Comparison of ENCODE assay signal across 8 cellular contexts in the genomic region with DNA sequence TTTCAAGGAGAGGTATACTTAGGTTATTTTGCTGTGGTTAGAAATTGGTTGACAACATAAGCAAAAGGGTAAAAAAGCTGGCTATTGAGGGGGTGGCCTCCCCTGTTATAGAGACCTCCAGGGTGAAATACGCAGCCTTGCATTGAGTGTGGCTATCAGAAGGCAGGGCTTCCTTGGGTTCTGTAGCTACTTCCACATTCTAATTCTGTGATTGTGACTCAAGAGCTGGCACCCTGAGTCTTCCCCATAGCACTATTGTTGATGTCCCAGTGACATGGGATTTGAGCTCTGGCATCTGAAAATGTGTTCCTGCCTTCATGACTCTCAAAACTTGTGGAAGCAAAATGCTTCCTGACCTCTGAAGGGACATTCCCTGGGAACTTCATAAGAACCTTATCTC. TPM values are rescaled to one million over a fixed set of nuclear protein-coding genes. Genes with fewer than 3 reads are reported as not detected.
DNase-seq lines count a peak whose midpoint lies in the region; ATAC-seq and TF ChIP-seq lines count a peak whose summit lies in the region.
"Not testable (repeated sequence)": the region's sequence is repeated elsewhere in the genome, so short reads cannot be mapped to it uniquely, and the experiment has no call there.
"Had no signal": no experiment of that assay in that cellular context is flagged by ENCODE, and none has a peak within 500 bp of the region (broad histone marks: within the 10 kb centered on the region; RNA-seq: fewer than 3 reads in every experiment).

No MANE protein-coding gene starts in this region.

- CTCF ChIA-PET in naive thymus-derived CD4-positive, alpha-beta T cell (lab: Charles Lee), result not testable (repeated sequence)

- not testable (repeated sequence) for H3K27ac ChIP-seq in left lung; lower lobe of right lung; naive thymus-derived CD4-positive, alpha-beta T cell (ENCODE audit: low read depth, low read length); upper lobe of right lung

- not testable (repeated sequence) for H3K27me3 Mint-ChIP-seq in naive thymus-derived CD4-positive, alpha-beta T cell

- not testable (repeated sequence) for H3K4me3 ChIP-seq in left lung; lower lobe of right lung; naive thymus-derived CD4-positive, alpha-beta T cell (ENCODE audit: low read length); upper lobe of right lung

- not testable (repeated sequence) for H3K27me3 ChIP-seq in left lung; lower lobe of right lung (ENCODE audit: low read depth); naive thymus-derived CD4-positive, alpha-beta T cell (ENCODE audit: control insufficient read depth in 2 of 2, insufficient read depth in 2 of 2, low read length in 2 of 2); upper lobe of right lung

- not testable (repeated sequence) for H3K4me1 ChIP-seq in left lung; lower lobe of right lung; naive thymus-derived CD4-positive, alpha-beta T cell (ENCODE audit: control insufficient read depth in 2 of 2, insufficient read depth in 2 of 2, low read length in 2 of 2); upper lobe of right lung

- not testable (repeated sequence) for H3K9me3 Mint-ChIP-seq in naive thymus-derived CD4-positive, alpha-beta T cell

- not testable (repeated sequence) for DNase-seq in left ventricle myocardium superior; left lung; lower lobe of right lung; naive thymus-derived CD4-positive, alpha-beta T cell; upper lobe of right lung

- not testable (repeated sequence) for H3K27ac Mint-ChIP-seq in naive thymus-derived CD4-positive, alpha-beta T cell

- not testable (repeated sequence) for TF ChIP-seq CTCF in left lung (IDR thresholded peaks at IDR 0.05); lower lobe of right lung (IDR thresholded peaks at IDR 0.05); upper lobe of right lung (IDR thresholded peaks at IDR 0.05)

- POLR2A ChIA-PET in naive thymus-derived CD4-positive, alpha-beta T cell (lab: Charles Lee), result not testable (repeated sequence)

- H3K4me3 Mint-ChIP-seq in naive thymus-derived CD4-positive, alpha-beta T cell, result not testable (repeated sequence)

- H3K36me3 Mint-ChIP-seq in naive thymus-derived CD4-positive, alpha-beta T cell, result not testable (repeated sequence)

- H3K36me3 ChIP-seq in left lung; lower lobe of right lung; naive thymus-derived CD4-positive, alpha-beta T cell (ENCODE audit: control insufficient read depth in 2 of 3, insufficient read depth in 3 of 3, low read length in 3 of 3); upper lobe of right lung: not testable (repeated sequence)

- not testable (repeated sequence) for H3K4me1 Mint-ChIP-seq in naive thymus-derived CD4-positive, alpha-beta T cell

- intact Hi-C loops in left ventricle myocardium superior (cut with micrococcal nuclease); left lung (cut with DNase I); lower lobe of right lung (cut with DNase I); naive thymus-derived CD4-positive, alpha-beta T cell (cut with micrococcal nuclease); upper lobe of right lung (cut with DNase I): not testable (repeated sequence)

- H3K9me3 ChIP-seq in left lung; lower lobe of right lung; naive thymus-derived CD4-positive, alpha-beta T cell (ENCODE audit: control insufficient read depth in 2 of 3, low read length in 3 of 3); upper lobe of right lung: not testable (repeated sequence)

- peak; percentile 54 for ATAC-seq in left ventricle myocardium superior
- ATAC-seq in left lung, result peak; percentile 58
- peak; percentile 64 to 68 for ATAC-seq in lower lobe of right lung
- ATAC-seq in naive thymus-derived CD4-positive, alpha-beta T cell, result peak; percentile 61
- ATAC-seq in upper lobe of right lung, result peak; percentile 82

RNA-seq across cellular contexts. Expression of a gene that starts 38.7 kb away (rescaled TPM):
- total RNA-seq in left ventricle myocardium superior, result not detected
- total RNA-seq in left lung, result under 1 TPM; 0.41 to 0.84 TPM
- 0.77 TPM for total RNA-seq in lower lobe of right lung
- 1 to 10 TPM in 1 of 5 experiments, not detected in 4; 4.9 TPM for total RNA-seq in naive thymus-derived CD4-positive, alpha-beta T cell
- not detected for polyA plus RNA-seq in naive thymus-derived CD4-positive, alpha-beta T cell
- 0.43 TPM for total RNA-seq in upper lobe of right lung
- total RNA-seq: CD4-positive, alpha-beta memory T cell; CD4-positive, CD25-positive, alpha-beta regulatory T cell had no signal
- polyA plus RNA-seq: CD4-positive, alpha-beta memory T cell; CD8-positive, alpha-beta memory T cell had no signal

RNA-seq across cellular contexts. Expression of a gene that starts 39.3 kb away (rescaled TPM):
- total RNA-seq in left ventricle myocardium superior, result 8.7 TPM
- 10 to 100 TPM; 28.3 to 34.5 TPM for total RNA-seq in left lung
- 37.4 TPM for total RNA-seq in lower lobe of right lung
- 10 to 100 TPM in 4 of 5 experiments, 1 to 10 TPM in 1; 9.3 to 37.3 (median 23.7) TPM for total RNA-seq in naive thymus-derived CD4-positive, alpha-beta T cell
- polyA plus RNA-seq in naive thymus-derived CD4-positive, alpha-beta T cell, result 1 to 10 TPM in 1 of 2 donors, under 1 TPM in 1; 0.85 to 2.3 TPM
- 35.1 TPM for total RNA-seq in upper lobe of right lung
